Comparison of ENCODE assay signal across 8 cellular contexts in the genomic region with DNA sequence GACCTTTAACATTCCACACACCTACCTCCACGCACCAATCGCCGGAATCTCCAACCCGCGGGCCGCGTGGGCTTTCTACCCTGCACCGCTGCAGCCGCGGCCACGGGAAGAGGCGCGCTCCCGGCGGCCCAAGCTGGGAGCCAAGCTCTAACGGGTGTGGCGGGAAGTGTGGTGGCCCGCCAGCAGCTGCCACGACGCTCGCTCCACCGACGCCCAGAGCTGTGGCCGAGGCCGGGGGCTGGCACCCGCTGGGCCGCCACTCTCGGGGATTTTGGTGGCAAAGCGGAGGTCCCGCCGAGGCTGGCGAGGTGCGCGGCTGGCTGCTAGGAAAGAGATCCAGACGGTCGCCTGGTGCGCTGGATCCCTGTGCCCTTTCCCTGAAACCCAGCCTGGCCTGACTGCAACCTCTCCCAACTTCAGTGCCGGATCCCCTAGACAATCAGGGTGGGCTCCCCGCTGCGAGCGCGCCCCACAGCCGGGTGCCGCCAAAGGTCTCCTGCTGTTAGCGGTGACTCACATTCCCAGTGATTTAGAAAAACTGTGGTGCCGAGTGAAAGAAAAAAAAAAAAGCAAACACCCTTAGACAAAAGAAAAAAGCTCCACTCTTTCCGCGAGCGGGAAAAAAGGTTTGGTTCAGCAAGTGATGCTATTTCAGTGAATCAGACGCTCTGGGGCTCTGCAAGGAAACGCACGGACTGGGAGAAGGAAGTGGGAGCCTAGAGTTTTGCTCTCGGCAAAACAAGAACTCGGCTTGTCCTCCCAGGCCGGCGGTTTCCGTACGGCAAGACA. TPM values are rescaled to one million over a fixed set of nuclear protein-coding genes. Genes with fewer than 3 reads are reported as not detected.
DNase-seq lines count a peak whose midpoint lies in the region; ATAC-seq and FAIRE-seq lines count a peak whose summit lies in the region.

No MANE protein-coding gene starts in this region.

- DNase-seq in GM18507 (ENCODE audit: extremely low spot score, insufficient read length, low read depth) = no peak
- DNase-seq in SK-N-DZ (ENCODE audit: low spot score) = peak; percentile 21
- DNase-seq in central memory CD4-positive, alpha-beta T cell = peak; percentile 7
- DNase-seq in left lobe of liver (ENCODE audit: low spot score) = peak; percentile 52
- DNase-seq in stimulated activated CD4-positive, alpha-beta T cell treated with anti-CD3 and anti-CD28 coated beads, Interleukin-4, amount 100 ng/mL, for 24 hours = peak; percentile 40
- no peak for DNase-seq in HuH-7 (ENCODE audit: low spot score)

- peak; percentile 29 for FAIRE-seq in GM18507 (lab: Jason Lieb, UNC)

- ATAC-seq in left lobe of liver = no peak
- no peak for ATAC-seq in GM21737 (IDR thresholded peaks at IDR 0.05; ENCODE audit: unreplicated experiment)
- ATAC-seq in GM21528 (IDR thresholded peaks at IDR 0.05; ENCODE audit: low FRiP score, unreplicated experiment) = no peak

RNA-seq across cellular contexts. Expression of a gene that starts 2.9 kb away (rescaled TPM):
- 18.6 and 19.4 TPM in 2 replicates for polyA plus RNA-seq in SK-N-DZ (2014; cell fraction: cytosol; rRNA removed)
- 14.6 and 27.2 TPM in 2 replicates for polyA plus RNA-seq in SK-N-DZ (2014; cell fraction: nucleus; rRNA removed)
- total RNA-seq in left lobe of liver = 9.1 TPM

Comparison
In these comparisons a context has a peak if more than half of its experiments do, and no peak if none do; other contexts are left out.
1. DNase-seq: peak in SK-N-DZ (single experiment), central memory CD4-positive, alpha-beta T cell (single experiment), left lobe of liver (single experiment) and stimulated activated CD4-positive, alpha-beta T cell treated with anti-CD3 and anti-CD28 coated beads, Interleukin-4, amount 100 ng/mL, for 24 hours (single experiment); none in GM18507 (single experiment) and HuH-7 (single experiment).